Comparison of ENCODE assay signal across 9 cellular contexts in the genomic region with DNA sequence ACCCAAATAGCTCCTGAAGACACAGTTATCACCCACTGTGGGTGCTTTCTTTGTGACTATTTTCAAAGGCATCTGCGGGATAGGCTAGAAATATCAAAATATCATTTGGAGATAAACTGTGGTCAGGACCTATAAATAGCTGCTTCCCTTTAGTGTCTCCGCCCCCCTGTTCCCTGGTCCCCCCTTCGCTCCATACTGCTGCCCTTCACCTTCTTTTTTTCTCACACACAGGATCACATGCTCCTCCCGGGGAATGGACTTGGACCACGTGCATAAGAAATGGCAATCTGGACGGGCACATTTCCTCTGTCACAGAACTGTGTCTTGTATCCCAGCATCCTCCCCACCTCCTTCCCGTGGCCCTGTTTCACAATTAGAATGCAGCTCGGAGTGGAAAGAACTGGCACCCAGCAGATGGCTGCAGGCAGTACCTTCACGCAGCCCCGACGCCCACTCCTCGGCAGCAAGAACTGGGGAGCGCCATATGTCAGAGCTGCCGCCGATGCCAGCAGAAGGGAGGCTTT.
DNase-seq lines count a peak whose midpoint lies in the region; ATAC-seq, FAIRE-seq and TF ChIP-seq lines count a peak whose summit lies in the region.
"Had no signal": no experiment of that assay in that cellular context is flagged by ENCODE, and none has a peak within 500 bp of the region (broad histone marks: within the 10 kb centered on the region; RNA-seq: fewer than 3 reads in every experiment).

No MANE protein-coding gene starts in this region.

- CTCF ChIA-PET in activated naive CD4-positive, alpha-beta T cell treated with anti-CD3 and anti-CD28 coated beads for 36 hours (lab: Charles Lee): interaction anchor here (0.8 to 3.2 kb wide), 7 partner anchors 11 to 827 kb away, joined by 3 to 19 read pairs (median 3); no protein-coding TSS in a partner anchor

- peak; percentile 30 for DNase-seq in activated naive CD4-positive, alpha-beta T cell treated with anti-CD3 and anti-CD28 coated beads for 36 hours
- no peak for DNase-seq in activated naive CD4-positive, alpha-beta T cell (lab: John Stamatoyannopoulos, UW)
- peak; percentile 22 for DNase-seq in activated naive CD8-positive, alpha-beta T cell treated with anti-CD3 and anti-CD28 coated beads for 36 hours
- no peak for DNase-seq in keratinocyte (ENCODE audit: low read depth, low spot score)
- peak; percentile 61 for DNase-seq in ureter (ENCODE audit: low spot score)
- no peak for DNase-seq in mesothelial cell of epicardium (ENCODE audit: low spot score in 2 of 2, unreplicated experiment in 2 of 2)
- DNase-seq in mucosa of descending colon: no peak

- no peak overlapping the region for H3K27ac Mint-ChIP-seq in activated naive CD4-positive, alpha-beta T cell treated with anti-CD3 and anti-CD28 coated beads for 36 hours
- H3K27ac Mint-ChIP-seq in activated naive CD8-positive, alpha-beta T cell treated with anti-CD3 and anti-CD28 coated beads for 36 hours: peak overlapping the region; percentile 21
- no peak overlapping the region for H3K27ac Mint-ChIP-seq in mesothelial cell of epicardium
- H3K27ac Mint-ChIP-seq: type B pancreatic cell had no signal

- no peaks in the 10 kb centered on the region for H3K9me1 ChIP-seq in keratinocyte (ENCODE audit: control insufficient read depth, extremely low read depth, insufficient read depth, low read length)

- dilution Hi-C loops in keratinocyte (cut with MboI; ENCODE audit: extremely low pct_ligation_motif_present, low sequenced_read_pairs): no loop called here

- no peaks in the 10 kb centered on the region for H3K36me3 Mint-ChIP-seq in activated naive CD4-positive, alpha-beta T cell treated with anti-CD3 and anti-CD28 coated beads for 36 hours (ENCODE audit: low read depth)
- no peaks in the 10 kb centered on the region for H3K36me3 Mint-ChIP-seq in activated naive CD8-positive, alpha-beta T cell treated with anti-CD3 and anti-CD28 coated beads for 36 hours
- no peaks in the 10 kb centered on the region for H3K36me3 Mint-ChIP-seq in mesothelial cell of epicardium
- H3K36me3 Mint-ChIP-seq: type B pancreatic cell had no signal

- H3K27ac ChIP-seq in keratinocyte (ENCODE audit: control insufficient read depth, insufficient read depth, low read length): no peak overlapping the region

- peak overlapping the region; percentile 67 for H2AFZ ChIP-seq in keratinocyte (ENCODE audit: control insufficient read depth, low read length)

- H3K9me3 Mint-ChIP-seq in activated naive CD4-positive, alpha-beta T cell treated with anti-CD3 and anti-CD28 coated beads for 36 hours: no peaks in the 10 kb centered on the region
- H3K9me3 Mint-ChIP-seq in activated naive CD8-positive, alpha-beta T cell treated with anti-CD3 and anti-CD28 coated beads for 36 hours: no peaks in the 10 kb centered on the region
- H3K9me3 Mint-ChIP-seq in mesothelial cell of epicardium: no peaks in the 10 kb centered on the region
- H3K9me3 Mint-ChIP-seq: type B pancreatic cell had no signal

- H3K9ac ChIP-seq in keratinocyte (ENCODE audit: control insufficient read depth, extremely low read depth, insufficient read depth, low read length): no peak overlapping the region

- peak overlapping the region; percentile 38 for H3K4me3 Mint-ChIP-seq in activated naive CD4-positive, alpha-beta T cell treated with anti-CD3 and anti-CD28 coated beads for 36 hours
- peak overlapping the region; percentile 58 for H3K4me3 Mint-ChIP-seq in activated naive CD8-positive, alpha-beta T cell treated with anti-CD3 and anti-CD28 coated beads for 36 hours
- H3K4me3 Mint-ChIP-seq in mesothelial cell of epicardium: no peak overlapping the region
- H3K4me3 Mint-ChIP-seq: type B pancreatic cell had no signal

- no peak for FAIRE-seq in keratinocyte (lab: Jason Lieb, UNC)

- peaks cover 7% of the 10 kb centered on the region for H3K27me3 Mint-ChIP-seq in activated naive CD4-positive, alpha-beta T cell treated with anti-CD3 and anti-CD28 coated beads for 36 hours (ENCODE audit: low read depth)
- H3K27me3 Mint-ChIP-seq in activated naive CD8-positive, alpha-beta T cell treated with anti-CD3 and anti-CD28 coated beads for 36 hours: peaks cover 9% of the 10 kb centered on the region
- no peaks in the 10 kb centered on the region for H3K27me3 Mint-ChIP-seq in mesothelial cell of epicardium (ENCODE audit: low read depth)

- intact Hi-C loops in activated naive CD4-positive, alpha-beta T cell treated with anti-CD3 and anti-CD28 coated beads for 36 hours (cut with micrococcal nuclease): no loop called here
- intact Hi-C loops in mucosa of descending colon (cut with DNase I, micrococcal nuclease): loop anchor here in 1 of 2 donors (10.0 kb wide), 1 partner anchor 134 kb away; no protein-coding TSS in a partner anchor

- H3K36me3 ChIP-seq in keratinocyte (ENCODE audit: control insufficient read depth in 2 of 2, extremely low read depth in 1 of 2, insufficient read depth in 2 of 2, low read length in 2 of 2): no peaks in the 10 kb centered on the region
- H3K36me3 ChIP-seq in mucosa of descending colon (ENCODE audit: low read depth): no peaks in the 10 kb centered on the region

- H3K9me3 ChIP-seq in keratinocyte (ENCODE audit: control insufficient read depth, low read depth, low read length) (no peaks in the 10 kb centered on the region), mucosa of descending colon (no peaks in the 10 kb centered on the region)

- no peaks in the 10 kb centered on the region for H3K27me3 ChIP-seq in keratinocyte (ENCODE audit: control insufficient read depth, extremely low read depth, insufficient read depth, low read length)

- no peaks in the 10 kb centered on the region for H4K20me1 ChIP-seq in keratinocyte (ENCODE audit: control insufficient read depth, extremely low read depth, insufficient read depth, low read length)

- H3K4me3 ChIP-seq in keratinocyte (ENCODE audit: control insufficient read depth in 2 of 3, extremely low read depth in 1 of 3, insufficient read depth in 2 of 3, low read depth in 1 of 3, low read length in 3 of 3) (no peak overlapping the region), mucosa of descending colon (no peak overlapping the region)

- peak overlapping the region; percentile 30 for H3K4me2 ChIP-seq in keratinocyte (ENCODE audit: control insufficient read depth, extremely low read depth, insufficient read depth, low read depth, low read length)

- H3K4me1 ChIP-seq in keratinocyte (ENCODE audit: control insufficient read depth, extremely low read depth, insufficient read depth, low read length) (peaks cover 1% of the 10 kb centered on the region), mucosa of descending colon (ENCODE audit: low read depth) (peaks cover 2% of the 10 kb centered on the region)

- TF ChIP-seq CTCF in keratinocyte (optimal IDR thresholded peaks at IDR 0.05 in 1 of 3, IDR thresholded peaks at IDR 0.05 in 1 of 3, conservative IDR thresholded peaks at IDR 0.05 in 1 of 3; ENCODE audit: extremely low read depth in 1 of 3, insufficient read depth in 2 of 3, low read length in 3 of 3) (no peak), mesothelial cell of epicardium (IDR thresholded peaks at IDR 0.05; ENCODE audit: unreplicated experiment) (no peak), mucosa of descending colon (IDR thresholded peaks at IDR 0.05) (no peak)

- ATAC-seq in GM19455 (IDR thresholded peaks at IDR 0.05; ENCODE audit: unreplicated experiment) (no peak), mucosa of descending colon (no peak)

- H3K4me1 Mint-ChIP-seq in activated naive CD4-positive, alpha-beta T cell treated with anti-CD3 and anti-CD28 coated beads for 36 hours (ENCODE audit: low read depth): peaks cover 10% of the 10 kb centered on the region
- peaks cover 12% of the 10 kb centered on the region for H3K4me1 Mint-ChIP-seq in activated naive CD8-positive, alpha-beta T cell treated with anti-CD3 and anti-CD28 coated beads for 36 hours
- peaks cover 10% of the 10 kb centered on the region for H3K4me1 Mint-ChIP-seq in mesothelial cell of epicardium

- H3K79me2 ChIP-seq in keratinocyte (ENCODE audit: control insufficient read depth, insufficient read depth, low read length): no peaks in the 10 kb centered on the region

Comparison
In these comparisons a context has a peak if more than half of its experiments do, and no peak if none do; other contexts are left out.
1. DNase-seq: peak in activated naive CD4-positive, alpha-beta T cell treated with anti-CD3 and anti-CD28 coated beads for 36 hours (single experiment), activated naive CD8-positive, alpha-beta T cell treated with anti-CD3 and anti-CD28 coated beads for 36 hours (single experiment) and ureter (single experiment); none in activated naive CD4-positive, alpha-beta T cell (0 of 4), keratinocyte (single experiment), mesothelial cell of epicardium (0 of 2) and mucosa of descending colon (0 of 3).